1 cellular context compared by ENCODE assay signal in genomic region chr4:2672700-2673099, GRCh38.
TF ChIP-seq lines count a peak whose summit lies in the region.

No MANE protein-coding gene starts in this region.

TF ChIP-seq in HepG2, 621 proteins besides CTCF, POLR2A, EP300 and RAD21 (continued from another document):
- no peak for TF ChIP-seq FUBP1 (CRISPR knock-in tag; IDR thresholded peaks at IDR 0.05; ENCODE audit: borderline replicate concordance)
- no peak for TF ChIP-seq ZNF251 (CRISPR knock-in tag; IDR thresholded peaks at IDR 0.05)
- TF ChIP-seq TGIF2 (CRISPR knock-in tag; IDR thresholded peaks at IDR 0.05), result no peak
- no peak for TF ChIP-seq ZC3H13 (CRISPR knock-in tag; IDR thresholded peaks at IDR 0.05)
- no peak for TF ChIP-seq NR2F1 (CRISPR knock-in tag; IDR thresholded peaks at IDR 0.05)
- no peak for TF ChIP-seq HMG20B (CRISPR knock-in tag; conservative IDR thresholded peaks at IDR 0.05)
- no peak for TF ChIP-seq GABPA (IDR thresholded peaks at IDR 0.05; ENCODE audit: low read depth, low read length)
- no peak for TF ChIP-seq GABPA (CRISPR knock-in tag; IDR thresholded peaks at IDR 0.05; ENCODE audit: low read depth)
- TF ChIP-seq ZBTB25 (CRISPR knock-in tag; IDR thresholded peaks at IDR 0.05), result no peak
- TF ChIP-seq ZNF230 (CRISPR knock-in tag; IDR thresholded peaks at IDR 0.05), result no peak
- no peak for TF ChIP-seq HNRNPH1 (optimal IDR thresholded peaks at IDR 0.05; ENCODE audit: low read depth, low read length)
